ENCODE assay signal across 8 cellular contexts in the genomic region with DNA sequence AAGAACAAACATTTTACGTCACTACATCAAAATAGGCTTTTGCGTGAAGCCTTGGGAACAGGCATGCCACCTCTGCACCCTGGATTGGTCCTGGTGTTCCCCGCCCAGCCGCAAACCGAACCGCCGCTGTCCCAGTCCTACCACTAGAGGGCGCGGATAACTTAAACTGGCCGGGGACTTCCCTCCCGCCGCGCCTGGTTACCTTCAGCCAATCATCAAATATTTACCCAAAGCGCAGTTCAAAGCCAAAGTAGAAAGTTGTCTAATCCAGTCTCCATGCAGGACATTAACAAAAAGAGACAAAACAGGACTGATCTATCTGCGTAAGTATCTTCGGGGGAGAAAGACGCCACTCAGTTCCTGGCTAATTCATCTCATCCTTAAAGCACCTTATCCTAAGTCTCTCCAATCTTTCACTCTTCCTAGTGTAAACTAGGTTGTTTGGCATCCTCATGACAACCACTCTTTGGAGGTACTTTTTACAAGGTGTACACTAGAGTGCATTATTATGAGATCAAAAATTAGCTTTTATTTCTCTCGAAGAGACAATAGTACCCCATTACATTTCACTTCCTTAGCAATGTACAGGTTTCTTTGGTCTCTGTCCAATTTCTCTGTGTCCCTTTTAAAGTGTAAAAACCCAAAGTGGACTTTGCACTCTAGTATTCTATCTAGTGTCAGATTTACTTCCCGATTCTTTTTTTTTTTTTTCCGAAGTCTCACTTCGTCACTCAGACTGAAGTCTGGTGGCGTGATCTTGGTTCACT.
DNase-seq lines count a peak whose midpoint lies in the region; ATAC-seq lines count a peak whose summit lies in the region.

No MANE protein-coding gene starts in this region.

- DNase-seq in DMS153 treated with DMSO at 0.1 percent for 48 hours (lab: John Stamatoyannopoulos, UW; ENCODE audit: unreplicated experiment) (peak; percentile 95), HPDE6-E6E7 (ENCODE audit: extremely low spot score) (peak; percentile 86), NOMO-1 (lab: John Stamatoyannopoulos, UW; ENCODE audit: unreplicated experiment in 2 of 2) (peak; percentile 80 to 86), medulla oblongata (ENCODE audit: extremely low spot score) (peak; percentile 91)
- peak; percentile 73 to 84 for DNase-seq in activated CD8-positive, alpha-beta memory T cell treated with anti-CD3 and anti-CD28 coated beads for 1 hour (ENCODE audit: extremely low read depth in 1 of 2, low read depth in 1 of 2)
- peak; percentile 89 for DNase-seq in effector CD4-positive, alpha-beta T cell
- peak; percentile 60 to 75 (median 67) for DNase-seq in stimulated activated CD4-positive, alpha-beta T cell treated with anti-CD3 and anti-CD28 coated beads, TNF-alpha, amount 100 ng/mL, for 4 hours (ENCODE audit: low read depth in 3 of 3)

- ATAC-seq in HG03457 (IDR thresholded peaks at IDR 0.05; ENCODE audit: unreplicated experiment): no peak
